Comparison of ENCODE assay signal across 14 cellular contexts in the genomic region with DNA sequence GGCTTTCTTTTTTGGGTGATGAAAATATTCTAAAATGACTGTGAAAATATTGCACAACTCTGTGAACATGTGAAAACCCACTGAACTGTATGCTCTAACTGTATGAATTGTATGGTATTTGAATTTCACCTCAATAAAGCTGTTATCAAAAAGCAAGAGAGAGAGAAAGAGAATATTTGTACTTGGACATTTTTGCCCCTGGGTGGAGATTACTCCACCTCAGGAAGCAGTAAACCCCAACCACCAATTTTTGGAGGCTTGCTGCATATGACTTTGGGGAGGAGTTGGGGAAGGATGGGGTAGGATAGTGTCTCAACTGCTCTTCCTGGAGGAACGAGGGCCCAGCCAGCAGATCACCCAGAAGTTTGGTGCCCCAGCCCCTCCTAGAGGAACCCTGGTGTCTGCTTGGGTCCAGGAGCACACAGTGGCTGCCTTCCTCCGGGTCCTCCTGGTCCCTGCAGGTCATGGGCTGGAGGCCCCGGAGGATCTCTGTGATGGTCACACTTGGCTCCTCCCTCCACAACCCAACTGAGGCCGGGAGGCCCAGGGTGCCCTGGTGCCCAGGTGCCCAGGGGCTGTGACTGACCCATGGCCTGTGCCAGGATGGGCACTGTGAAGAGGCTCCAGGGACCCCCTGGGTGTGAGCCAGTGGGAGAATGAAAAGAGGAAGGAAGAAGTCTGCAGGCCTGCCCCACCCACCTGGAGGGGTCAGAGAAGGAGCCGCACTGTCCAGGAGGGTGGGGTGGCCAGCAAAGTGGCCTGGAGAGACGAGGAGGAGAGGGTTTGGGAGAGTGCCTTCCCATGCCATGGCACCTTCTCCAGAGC. TPM values are rescaled to one million over a fixed set of nuclear protein-coding genes. Genes with fewer than 3 reads are reported as not detected.
A peak's percentile ranks its signal among the peaks of the same experiment; 100 is the strongest.
DNase-seq lines count a peak whose midpoint lies in the region; ATAC-seq and TF ChIP-seq lines count a peak whose summit lies in the region.
"Had no signal": no experiment of that assay in that cellular context is flagged by ENCODE, and none has a peak within 500 bp of the region (broad histone marks: within the 10 kb centered on the region; RNA-seq: fewer than 3 reads in every experiment).

No MANE protein-coding gene starts in this region.

- peak overlapping the region; percentile 31 for H3K4me2 ChIP-seq in BLaER1
- H3K4me2 ChIP-seq: SK-N-SH had no signal

- TF ChIP-seq CTCF in natural killer cell (IDR thresholded peaks at IDR 0.05) (no peak), GM10248 (IDR thresholded peaks at IDR 0.05; ENCODE audit: control extremely low read depth, extremely low read depth, low read depth, missing control alignments) (no peak)

- peaks cover 9 to 21% of the 10 kb centered on the region in 2 donors for H3K4me1 Mint-ChIP-seq in natural killer cell
- H3K4me1 Mint-ChIP-seq: activated naive CD4-positive, alpha-beta T cell treated with anti-CD3 and anti-CD28 coated beads, Interleukin-2, amount 10 ng/mL, durations not matched to agents 7 days and 5 days; stimulated activated naive CD8-positive, alpha-beta T cell treated with anti-CD3 and anti-CD28 coated beads, Interleukin-15, amount 100 ng/mL, for 72 hours had no signal

- no peak overlapping the region for H3K4me3 ChIP-seq in BLaER1
- H3K4me3 ChIP-seq: colonic mucosa had no signal

- peaks cover 17% of the 10 kb centered on the region for H3K4me1 ChIP-seq in BLaER1
- H3K4me1 ChIP-seq: colonic mucosa had no signal

- no peaks in the 10 kb centered on the region for H4K20me1 ChIP-seq in BLaER1

- H3K9me3 ChIP-seq in BLaER1 = no peaks in the 10 kb centered on the region
- H3K9me3 ChIP-seq: colonic mucosa, SK-N-SH had no signal

- H3K27me3 Mint-ChIP-seq in natural killer cell (ENCODE audit: low read depth in 2 of 2) = no peaks in the 10 kb centered on the region

- ATAC-seq in natural killer cell = peak in 2 of 3 donors; percentile 32 to 46
- ATAC-seq in GM19397 (IDR thresholded peaks at IDR 0.05; ENCODE audit: unreplicated experiment) = no peak
- ATAC-seq: stimulated activated naive CD8-positive, alpha-beta T cell treated with anti-CD3 and anti-CD28 coated beads, Interleukin-15, amount 100 ng/mL, for 72 hours had no signal

- in situ Hi-C loops in KBM-7 (cut with MboI; ENCODE audit: low pct_unique_long_range_greater_than_20kb, low sequenced_read_pairs) = no loop called here

- H3K27ac Mint-ChIP-seq in natural killer cell = peak overlapping the region in 1 of 2 donors; percentile 4
- H3K27ac Mint-ChIP-seq: activated naive CD4-positive, alpha-beta T cell treated with anti-CD3 and anti-CD28 coated beads, Interleukin-2, amount 10 ng/mL, durations not matched to agents 7 days and 5 days; stimulated activated naive CD8-positive, alpha-beta T cell treated with anti-CD3 and anti-CD28 coated beads, Interleukin-15, amount 100 ng/mL, for 72 hours had no signal

- H3K9me3 Mint-ChIP-seq in natural killer cell = no peaks in the 10 kb centered on the region
- H3K9me3 Mint-ChIP-seq: activated naive CD4-positive, alpha-beta T cell treated with anti-CD3 and anti-CD28 coated beads, Interleukin-2, amount 10 ng/mL, durations not matched to agents 7 days and 5 days; stimulated activated naive CD8-positive, alpha-beta T cell treated with anti-CD3 and anti-CD28 coated beads, Interleukin-15, amount 100 ng/mL, for 72 hours had no signal

- DNase-seq in KBM-7 (peak; percentile 33), natural killer cell (no peak), NAMALWA (ENCODE audit: low spot score) (no peak), GM10248 (ENCODE audit: extremely low spot score) (no peak)
- DNase-seq in stimulated activated CD4-positive, alpha-beta T cell treated with anti-CD3 and anti-CD28 coated beads, Interleukin-12 subunit alpha, Interleukin-12 subunit beta, amount 100 ng/mL, for 4 hours = no peak
- DNase-seq: activated naive CD4-positive, alpha-beta T cell treated with anti-CD3 and anti-CD28 coated beads, Interleukin-2, amount 10 ng/mL, durations not matched to agents 7 days and 5 days; colonic mucosa; HCEC 1CT; midbrain; SK-N-SH; stimulated activated naive CD8-positive, alpha-beta T cell treated with anti-CD3 and anti-CD28 coated beads, Interleukin-15, amount 100 ng/mL, for 72 hours had no signal

- no peak overlapping the region for H3K4me3 Mint-ChIP-seq in natural killer cell
- H3K4me3 Mint-ChIP-seq: activated naive CD4-positive, alpha-beta T cell treated with anti-CD3 and anti-CD28 coated beads, Interleukin-2, amount 10 ng/mL, durations not matched to agents 7 days and 5 days; stimulated activated naive CD8-positive, alpha-beta T cell treated with anti-CD3 and anti-CD28 coated beads, Interleukin-15, amount 100 ng/mL, for 72 hours had no signal

- CTCF ChIA-PET in GM10248 (lab: Yijun Ruan, JAX) = interaction anchor here (1.2 kb wide), 1 partner anchor 11 kb away, joined by 9 read pairs; no protein-coding TSS in a partner anchor

- no peak overlapping the region for H3K9ac ChIP-seq in BLaER1
- H3K9ac ChIP-seq: SK-N-SH had no signal

- H3K36me3 ChIP-seq in BLaER1 = no peaks in the 10 kb centered on the region
- H3K36me3 ChIP-seq: colonic mucosa had no signal

- POLR2A ChIA-PET in GM10248 (lab: Yijun Ruan, JAX) = no interaction called here

- H3K27ac ChIP-seq in BLaER1 (peak overlapping the region; percentile 2; the same call in 1 of the 2 replicates), angular gyrus (ENCODE audit: low read depth, low read length) (peak overlapping the region; percentile 99)
- H3K27ac ChIP-seq: colonic mucosa had no signal

- intact Hi-C loops in natural killer cell (cut with micrococcal nuclease) = no loop called here

- no peaks in the 10 kb centered on the region for H3K36me3 Mint-ChIP-seq in natural killer cell
- H3K36me3 Mint-ChIP-seq: activated naive CD4-positive, alpha-beta T cell treated with anti-CD3 and anti-CD28 coated beads, Interleukin-2, amount 10 ng/mL, durations not matched to agents 7 days and 5 days had no signal

- H3K27me3 ChIP-seq in BLaER1 = no peaks in the 10 kb centered on the region
- H3K27me3 ChIP-seq: colonic mucosa had no signal

RNA-seq across cellular contexts. Expression of gene PICK1, which starts 15.2 kb away (rescaled TPM):
- 10 to 100 TPM; 28.4 to 30.9 (median 29.9) TPM for total RNA-seq in natural killer cell

RNA-seq across cellular contexts. Expression of gene SLC16A8, which starts 42.0 kb away (rescaled TPM):
- total RNA-seq in natural killer cell = 1 to 10 TPM in 1 of 3 donors, not detected in 2; 1.0 TPM

RNA-seq across cellular contexts. Expression of gene SOX10, which starts 57.6 kb away (rescaled TPM):
- total RNA-seq in natural killer cell = not detected
